Comparison of ENCODE assay signal across 26 cellular contexts in the genomic region with DNA sequence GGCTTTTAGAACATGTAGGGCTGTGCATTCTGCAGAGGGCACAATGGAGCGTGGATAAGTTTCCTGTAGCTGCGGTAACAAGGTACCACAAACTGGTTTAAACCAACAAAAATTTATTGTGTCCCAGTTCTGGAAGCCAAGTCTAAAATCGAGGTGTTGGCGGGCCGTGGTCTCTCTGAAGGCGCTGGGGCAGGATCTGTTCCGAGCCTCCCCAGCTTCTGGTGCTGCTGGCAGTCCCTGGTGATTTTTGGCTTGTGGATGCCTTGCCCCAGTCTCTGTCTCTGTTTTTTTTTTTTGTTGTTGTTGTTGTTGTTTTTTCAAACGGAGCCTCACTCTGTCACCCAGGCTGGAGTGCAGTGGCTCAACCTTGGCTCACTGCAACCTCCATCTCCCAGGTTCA.
"Had no signal": no experiment of that assay in that cellular context is flagged by ENCODE, and none has a peak within 500 bp of the region (broad histone marks: within the 10 kb centered on the region; RNA-seq: fewer than 3 reads in every experiment).

No MANE protein-coding gene starts in this region.

- H3K4me1 ChIP-seq: parathyroid adenoma, tibial artery, upper lobe of right lung had no signal

- H2AFZ ChIP-seq: parathyroid adenoma had no signal

- DNase-seq: hippocampal formation; immature natural killer cell; kidney; left ventricle myocardium inferior; mesendoderm; midbrain; mucosa of descending colon; naive thymus-derived CD8-positive, alpha-beta T cell; occipital lobe; stimulated activated CD4-positive, alpha-beta T cell treated with anti-CD3 and anti-CD28 coated beads, Interleukin-4, amount 100 ng/mL, for 24 hours; stimulated activated naive CD4-positive, alpha-beta T cell; tibial artery; trophoblast cell; upper lobe of right lung had no signal

- H3K36me3 Mint-ChIP-seq: stimulated activated effector memory CD8-positive, alpha-beta T cell treated with anti-CD3 and anti-CD28 coated beads, Interleukin-12 subunit alpha, Interleukin-12 subunit beta, amount 100 ng/mL, for 72 hours had no signal

- H3K9me3 ChIP-seq: left ventricle myocardium inferior, mucosa of descending colon, neutrophil, right atrium auricular region, right lobe of liver, suprapubic skin, thoracic aorta, tibial artery, upper lobe of right lung had no signal

- H3K4me3 Mint-ChIP-seq: immature natural killer cell; naive thymus-derived CD8-positive, alpha-beta T cell; nephron; neural crest cell; stimulated activated effector memory CD8-positive, alpha-beta T cell treated with anti-CD3 and anti-CD28 coated beads, Interleukin-12 subunit alpha, Interleukin-12 subunit beta, amount 100 ng/mL, for 72 hours; stimulated activated naive CD8-positive, alpha-beta T cell treated with anti-CD3 and anti-CD28 coated beads, Interleukin-15, Interleukin-2, amounts not matched to agents 100 ng/mL and 50 ng/mL, for 24 hours had no signal

- H3K9ac ChIP-seq: parathyroid adenoma had no signal

- H3K4me3 ChIP-seq: left ventricle myocardium inferior, lung, mucosa of descending colon, right atrium auricular region, right lobe of liver, skin epidermis, suprapubic skin, thoracic aorta, tibial artery, upper lobe of right lung had no signal

- H3K27ac Mint-ChIP-seq: immature natural killer cell; naive thymus-derived CD8-positive, alpha-beta T cell; nephron; stimulated activated effector memory CD8-positive, alpha-beta T cell treated with anti-CD3 and anti-CD28 coated beads, Interleukin-12 subunit alpha, Interleukin-12 subunit beta, amount 100 ng/mL, for 72 hours; stimulated activated naive CD8-positive, alpha-beta T cell treated with anti-CD3 and anti-CD28 coated beads, Interleukin-15, Interleukin-2, amounts not matched to agents 100 ng/mL and 50 ng/mL, for 24 hours had no signal

- H3K27me3 ChIP-seq: neutrophil, right atrium auricular region, right lobe of liver, suprapubic skin, tibial artery, upper lobe of right lung had no signal

- H3K4me1 Mint-ChIP-seq: immature natural killer cell; naive thymus-derived CD8-positive, alpha-beta T cell; nephron; neural crest cell; stimulated activated effector memory CD8-positive, alpha-beta T cell treated with anti-CD3 and anti-CD28 coated beads, Interleukin-12 subunit alpha, Interleukin-12 subunit beta, amount 100 ng/mL, for 72 hours had no signal

- H3K27me3 Mint-ChIP-seq: naive thymus-derived CD8-positive, alpha-beta T cell; stimulated activated naive CD8-positive, alpha-beta T cell treated with anti-CD3 and anti-CD28 coated beads, Interleukin-15, Interleukin-2, amounts not matched to agents 100 ng/mL and 50 ng/mL, for 24 hours had no signal

- H3K9me3 Mint-ChIP-seq: immature natural killer cell; nephron; neural crest cell; stimulated activated effector memory CD8-positive, alpha-beta T cell treated with anti-CD3 and anti-CD28 coated beads, Interleukin-12 subunit alpha, Interleukin-12 subunit beta, amount 100 ng/mL, for 72 hours; stimulated activated naive CD8-positive, alpha-beta T cell treated with anti-CD3 and anti-CD28 coated beads, Interleukin-15, Interleukin-2, amounts not matched to agents 100 ng/mL and 50 ng/mL, for 24 hours had no signal

- H3K27ac ChIP-seq: neutrophil, parathyroid adenoma, right atrium auricular region, right lobe of liver, skin epidermis, suprapubic skin, thoracic aorta, tibial artery, upper lobe of right lung had no signal

- ATAC-seq: mucosa of descending colon; naive thymus-derived CD8-positive, alpha-beta T cell; right lobe of liver; stimulated activated effector memory CD8-positive, alpha-beta T cell treated with anti-CD3 and anti-CD28 coated beads, Interleukin-12 subunit alpha, Interleukin-12 subunit beta, amount 100 ng/mL, for 72 hours; upper lobe of right lung had no signal
